ENCODE assay signal across 18 cellular contexts in genomic region chr1:173601588-173601987, GRCh38. TPM values are rescaled to one million over a fixed set of nuclear protein-coding genes. Genes with fewer than 3 reads are reported as not detected.
DNase-seq lines count a peak whose midpoint lies in the region; ATAC-seq, FAIRE-seq and TF ChIP-seq lines count a peak whose summit lies in the region.
"Had no signal": no experiment of that assay in that cellular context is flagged by ENCODE, and none has a peak within 500 bp of the region (broad histone marks: within the 10 kb centered on the region; RNA-seq: fewer than 3 reads in every experiment).

No MANE protein-coding gene starts in this region.

- DNase-seq in GM12892 (ENCODE audit: insufficient read length), result no peak
- peak; percentile 6 for DNase-seq in mammary epithelial cell
- no peak for DNase-seq in AG20443 (ENCODE audit: low spot score)
- no peak for DNase-seq in mesenteric fat pad (ENCODE audit: low spot score)
- no peak for DNase-seq in SKM-1 treated with dmso at 0.1 percent for 144 hours (lab: John Stamatoyannopoulos, UW; ENCODE audit: unreplicated experiment)
- no peak for DNase-seq in small intestine
- DNase-seq: activated CD4-positive, alpha-beta T cell treated with anti-CD3 and anti-CD28 coated beads for 36 hours; activated T-cell treated with anti-CD3 and anti-CD28 coated beads, Interleukin-2, amount 50 U/mL, for 48 hours; gastrocnemius medialis; kidney glomerular epithelial cell; naive thymus-derived CD8-positive, alpha-beta T cell; NCI-H1048; NCI-H510A treated with DMSO at 0.1 percent for 48 hours had no signal

- H3K27me3 ChIP-seq in mammary epithelial cell (ENCODE audit: insufficient read depth, low read length), result no peaks in the 10 kb centered on the region
- no peaks in the 10 kb centered on the region for H3K27me3 ChIP-seq in small intestine (ENCODE audit: control insufficient read depth in 2 of 2, insufficient read depth in 2 of 2, low read length in 2 of 2)
- H3K27me3 ChIP-seq: gastrocnemius medialis had no signal

- H3K9ac ChIP-seq in mammary epithelial cell (ENCODE audit: insufficient read depth, low read length), result no peak overlapping the region

- H3K36me3 ChIP-seq in mammary epithelial cell (ENCODE audit: insufficient read depth, low read length), result no peaks in the 10 kb centered on the region
- H3K36me3 ChIP-seq in small intestine (ENCODE audit: control insufficient read depth in 2 of 2, insufficient read depth in 2 of 2, low read length in 2 of 2), result no peaks in the 10 kb centered on the region
- H3K36me3 ChIP-seq: gastrocnemius medialis had no signal

- H3K79me2 ChIP-seq in mammary epithelial cell (ENCODE audit: insufficient read depth, low read length), result no peaks in the 10 kb centered on the region

- H3K9me3 ChIP-seq in mammary epithelial cell (replicated peaks; ENCODE audit: insufficient read depth, low read length) (no peaks in the 10 kb centered on the region), small intestine (ENCODE audit: control insufficient read depth, low read depth) (no peaks in the 10 kb centered on the region)
- H3K9me3 ChIP-seq: gastrocnemius medialis had no signal

- CTCF ChIA-PET in mammary epithelial cell (lab: Charles Lee; ENCODE audit: low non-redundant PET), result no interaction called here

- H3K4me2 ChIP-seq in mammary epithelial cell (ENCODE audit: insufficient read depth, low read depth, low read length), result peak overlapping the region; percentile 32

- H4K20me1 ChIP-seq in mammary epithelial cell (ENCODE audit: insufficient read depth, low read length), result no peaks in the 10 kb centered on the region

- intact Hi-C loops in mammary epithelial cell (cut with micrococcal nuclease), result no loop called here

- H2AFZ ChIP-seq in mammary epithelial cell (ENCODE audit: low read depth, low read length), result peak overlapping the region; percentile 76

- peak; percentile 48 for FAIRE-seq in GM12892 (lab: Jason Lieb, UNC)
- no peak for FAIRE-seq in small intestine (lab: Jason Lieb, UNC)

- in situ Hi-C loops in mammary epithelial cell (cut with MboI; ENCODE audit: low sequenced_read_pairs in 2 of 2), result no loop called here

- dilution Hi-C loops in mammary epithelial cell (cut with HindIII; ENCODE audit: low sequenced_read_pairs), result no loop called here

- WGBS in mammary epithelial cell (ENCODE audit: low coverage, missing lambda C conversion rate), result 65% methylated on average over 2 of the region's 2 CpGs
- WGBS in small intestine, 3 donors, result 76 to 83% (median 81%) methylated on average over 2 of the region's 2 CpGs

- no peak for TF ChIP-seq POLR2A in GM12892 (IDR thresholded peaks at IDR 0.05; ENCODE audit: low read depth, low read length)

- H3K4me3 ChIP-seq in mammary epithelial cell (replicated peaks in 1 of 3; ENCODE audit: insufficient read depth in 1 of 3, low read depth in 2 of 3, low read length in 3 of 3) (no peak overlapping the region), small intestine (ENCODE audit: low read depth in 1 of 2, low read length in 2 of 2) (no peak overlapping the region)
- H3K4me3 ChIP-seq: gastrocnemius medialis, SK-N-MC had no signal

- no peak for TF ChIP-seq CTCF in mammary epithelial cell (conservative IDR thresholded peaks at IDR 0.05 in 1 of 2, IDR thresholded peaks at IDR 0.05 in 1 of 2; ENCODE audit: extremely low read depth in 1 of 2, insufficient read depth in 1 of 2, low read depth in 1 of 2, low read length in 2 of 2)

- H3K4me1 ChIP-seq in mammary epithelial cell (ENCODE audit: insufficient read depth, low read length) (peaks cover 12% of the 10 kb centered on the region), small intestine (ENCODE audit: control insufficient read depth in 2 of 2, insufficient read depth in 1 of 2, low read depth in 1 of 2, low read length in 1 of 2) (no peaks in the 10 kb centered on the region)
- H3K4me1 ChIP-seq: gastrocnemius medialis had no signal

- H3K27ac ChIP-seq in mammary epithelial cell (ENCODE audit: insufficient read depth, low read depth, low read length) (no peak overlapping the region), small intestine (ENCODE audit: low read depth in 1 of 2, low read length in 1 of 2) (no peak overlapping the region)
- H3K27ac ChIP-seq: gastrocnemius medialis, SK-N-MC had no signal

- ATAC-seq in GM21576 (IDR thresholded peaks at IDR 0.05; ENCODE audit: unreplicated experiment) (peak; percentile 73), HG03469 (IDR thresholded peaks at IDR 0.05; ENCODE audit: unreplicated experiment) (peak; percentile 76)
- ATAC-seq: activated CD4-positive, alpha-beta T cell treated with anti-CD3 and anti-CD28 coated beads for 36 hours; gastrocnemius medialis; naive thymus-derived CD8-positive, alpha-beta T cell had no signal

- BruUV-seq in mammary epithelial cell (replicated peaks; lab: Mats Ljungman, UMichigan), result no TSS peak

RNA-seq across cellular contexts. Expression of gene SLC9C2, which starts 1.3 kb away (rescaled TPM):
- not detected for polyA plus RNA-seq in GM12892 (2012; ENCODE audit: missing spikeins)
- total RNA-seq in mammary epithelial cell, result not detected
- polyA plus RNA-seq in mammary epithelial cell, result 0.01 TPM
- polyA minus RNA-seq in mammary epithelial cell, result not detected
- total RNA-seq in mesenteric fat pad, result 0.16 TPM
- not detected for polyA plus RNA-seq in small intestine
- total RNA-seq: activated CD4-positive, alpha-beta T cell treated with anti-CD3 and anti-CD28 coated beads for 36 hours; Daoy; gastrocnemius medialis; naive thymus-derived CD8-positive, alpha-beta T cell had no signal
- polyA plus RNA-seq: BJ; naive thymus-derived CD8-positive, alpha-beta T cell had no signal

RNA-seq across cellular contexts. Expression of gene TEX50, which starts 33.5 kb away (rescaled TPM):
- polyA plus RNA-seq in GM12892 (2012; ENCODE audit: missing spikeins), result not detected
- total RNA-seq in mammary epithelial cell (not detected), mesenteric fat pad (not detected)
- polyA plus RNA-seq in mammary epithelial cell (not detected), small intestine (not detected)
- not detected for polyA minus RNA-seq in mammary epithelial cell
- total RNA-seq: activated CD4-positive, alpha-beta T cell treated with anti-CD3 and anti-CD28 coated beads for 36 hours; Daoy; gastrocnemius medialis; naive thymus-derived CD8-positive, alpha-beta T cell had no signal
- polyA plus RNA-seq: BJ; naive thymus-derived CD8-positive, alpha-beta T cell had no signal
